Comparison of ENCODE assay signal across 1 cellular context in the genomic region with DNA sequence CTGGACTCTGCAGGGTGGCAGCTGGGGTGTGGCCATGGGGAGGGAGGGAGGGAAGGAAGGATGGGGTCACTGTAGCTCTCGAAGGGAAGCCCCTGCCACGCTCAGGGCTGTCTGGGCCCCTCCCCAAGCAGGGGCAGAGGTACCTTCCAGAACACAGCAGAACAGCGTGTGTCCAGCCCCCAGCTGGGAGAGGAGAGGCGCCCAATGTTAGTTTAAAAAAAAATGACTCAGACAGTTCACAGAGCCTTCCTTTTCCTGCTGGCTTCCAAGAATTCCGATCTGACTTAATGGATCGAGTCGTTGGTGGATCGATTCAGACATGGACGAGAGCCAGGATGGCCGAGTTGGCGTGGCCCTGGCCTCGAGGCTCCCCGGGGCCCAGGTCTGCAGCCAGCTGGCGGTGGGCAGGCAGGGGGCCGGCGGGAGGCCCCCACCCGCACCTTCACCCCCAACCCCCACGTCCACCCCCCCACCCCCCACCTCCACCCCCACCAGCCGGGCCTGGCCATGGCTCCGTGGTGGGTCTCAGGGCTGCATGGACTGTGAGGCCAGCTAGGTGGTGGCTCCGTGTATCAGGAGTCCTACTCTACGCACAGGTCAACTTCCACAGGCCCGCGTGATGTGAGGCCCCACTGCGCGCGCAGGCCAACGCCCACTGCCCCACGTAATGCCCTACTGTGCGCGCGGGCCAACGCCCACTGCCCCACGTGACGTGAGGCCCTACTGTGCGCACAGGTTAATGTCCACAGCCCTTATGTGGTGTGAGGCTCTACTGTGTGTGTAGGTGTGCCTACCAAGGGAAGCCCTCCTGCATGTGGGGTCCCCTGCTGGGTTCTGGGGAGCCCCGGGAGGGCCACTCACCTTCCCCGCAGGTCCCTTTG.
TF ChIP-seq lines count a peak whose summit lies in the region.

No MANE protein-coding gene starts in this region.

TF ChIP-seq in HCT116, 20 proteins besides CTCF, POLR2A, EP300 and RAD21 (continued from another document):
- TF ChIP-seq REST (IDR thresholded peaks at IDR 0.05; ENCODE audit: low read depth) (no peak), TCF7L2 (IDR thresholded peaks at IDR 0.05; ENCODE audit: borderline replicate concordance, extremely low read depth, insufficient read depth, insufficient read length) (no peak)
- TF ChIP-seq, protein P1, sequence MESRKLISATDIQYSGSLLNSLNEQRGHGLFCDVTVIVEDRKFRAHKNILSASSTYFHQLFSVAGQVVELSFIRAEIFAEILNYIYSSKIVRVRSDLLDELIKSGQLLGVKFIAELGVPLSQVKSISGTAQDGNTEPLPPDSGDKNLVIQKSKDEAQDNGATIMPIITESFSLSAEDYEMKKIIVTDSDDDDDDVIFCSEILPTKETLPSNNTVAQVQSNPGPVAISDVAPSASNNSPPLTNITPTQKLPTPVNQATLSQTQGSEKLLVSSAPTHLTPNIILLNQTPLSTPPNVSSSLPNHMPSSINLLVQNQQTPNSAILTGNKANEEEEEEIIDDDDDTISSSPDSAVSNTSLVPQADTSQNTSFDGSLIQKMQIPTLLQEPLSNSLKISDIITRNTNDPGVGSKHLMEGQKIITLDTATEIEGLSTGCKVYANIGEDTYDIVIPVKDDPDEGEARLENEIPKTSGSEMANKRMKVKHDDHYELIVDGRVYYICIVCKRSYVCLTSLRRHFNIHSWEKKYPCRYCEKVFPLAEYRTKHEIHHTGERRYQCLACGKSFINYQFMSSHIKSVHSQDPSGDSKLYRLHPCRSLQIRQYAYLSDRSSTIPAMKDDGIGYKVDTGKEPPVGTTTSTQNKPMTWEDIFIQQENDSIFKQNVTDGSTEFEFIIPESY (IDR thresholded peaks at IDR 0.05; ENCODE audit: extremely low read depth, insufficient replicate concordance, low read length) = no peak
- TF ChIP-seq, protein P2, sequence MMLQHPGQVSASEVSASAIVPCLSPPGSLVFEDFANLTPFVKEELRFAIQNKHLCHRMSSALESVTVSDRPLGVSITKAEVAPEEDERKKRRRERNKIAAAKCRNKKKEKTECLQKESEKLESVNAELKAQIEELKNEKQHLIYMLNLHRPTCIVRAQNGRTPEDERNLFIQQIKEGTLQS (IDR thresholded peaks at IDR 0.05) = no peak
